27 cellular contexts compared by ENCODE assay signal in genomic region chr17:32814837-32815236, GRCh38.
"Had no signal": no experiment of that assay in that cellular context is flagged by ENCODE, and none has a peak within 500 bp of the region (broad histone marks: within the 10 kb centered on the region; RNA-seq: fewer than 3 reads in every experiment).

No MANE protein-coding gene starts in this region.

- H3K36me3 Mint-ChIP-seq: activated naive CD8-positive, alpha-beta T cell treated with anti-CD3 and anti-CD28 coated beads for 36 hours had no signal

- FAIRE-seq: bronchial epithelial cell had no signal

- H3K9me2 ChIP-seq: SK-N-SH had no signal

- H3K27me3 Mint-ChIP-seq: activated CD8-positive, alpha-beta T cell treated with anti-CD3 and anti-CD28 coated beads for 36 hours had no signal

- H3K9me3 ChIP-seq: body of pancreas, SJCRH30, SK-N-SH had no signal

- H3K4me2 ChIP-seq: SK-N-SH had no signal

- H3K36me3 ChIP-seq: SJCRH30 had no signal

- H3K9me3 Mint-ChIP-seq: activated CD4-positive, alpha-beta T cell treated with anti-CD3 and anti-CD28 coated beads, Interleukin-2, amount 10 ng/mL, durations not matched to agents 7 days and 5 days; activated CD8-positive, alpha-beta T cell treated with anti-CD3 and anti-CD28 coated beads for 36 hours; activated naive CD8-positive, alpha-beta T cell treated with anti-CD3 and anti-CD28 coated beads for 36 hours; activated T-helper 1 cell treated with anti-CD3 and anti-CD28 coated beads, Interleukin-12 subunit alpha, Interleukin-12 subunit beta, Interleukin-2, Interleukin-4 antibody, amounts not matched to agents 30 ng/mL and 10 ng/mL and 1 ng/mL, durations not matched to agents 14 hours and 24 hours and 36 hours had no signal

- H3K4me1 ChIP-seq: body of pancreas, SJCRH30 had no signal

- H3K4me3 Mint-ChIP-seq: activated CD4-positive, alpha-beta T cell treated with anti-CD3 and anti-CD28 coated beads, Interleukin-2, amount 10 ng/mL, durations not matched to agents 7 days and 5 days; activated CD8-positive, alpha-beta T cell treated with anti-CD3 and anti-CD28 coated beads for 36 hours; activated naive CD8-positive, alpha-beta T cell treated with anti-CD3 and anti-CD28 coated beads for 36 hours; activated T-helper 1 cell treated with anti-CD3 and anti-CD28 coated beads, Interleukin-12 subunit alpha, Interleukin-12 subunit beta, Interleukin-2, Interleukin-4 antibody, amounts not matched to agents 30 ng/mL and 10 ng/mL and 1 ng/mL, durations not matched to agents 14 hours and 24 hours and 36 hours had no signal

- H3K9ac ChIP-seq: SK-N-SH had no signal

- H3K4me3 ChIP-seq: body of pancreas, SJCRH30 had no signal

- H3K27ac ChIP-seq: body of pancreas, RWPE1, SJCRH30, VCaP had no signal

- H3K27ac Mint-ChIP-seq: activated CD4-positive, alpha-beta T cell treated with anti-CD3 and anti-CD28 coated beads, Interleukin-2, amount 10 ng/mL, durations not matched to agents 7 days and 5 days; activated CD8-positive, alpha-beta T cell treated with anti-CD3 and anti-CD28 coated beads for 36 hours; activated naive CD8-positive, alpha-beta T cell treated with anti-CD3 and anti-CD28 coated beads for 36 hours; activated T-helper 1 cell treated with anti-CD3 and anti-CD28 coated beads, Interleukin-12 subunit alpha, Interleukin-12 subunit beta, Interleukin-2, Interleukin-4 antibody, amounts not matched to agents 30 ng/mL and 10 ng/mL and 1 ng/mL, durations not matched to agents 14 hours and 24 hours and 36 hours had no signal

- H3K27me3 ChIP-seq: body of pancreas had no signal

- DNase-seq: activated CD4-positive, alpha-beta T cell treated with anti-CD3 and anti-CD28 coated beads, Interleukin-2, amount 10 ng/mL, durations not matched to agents 7 days and 5 days; activated CD4-positive, CD25-positive, alpha-beta regulatory T cell; activated CD8-positive, alpha-beta memory T cell treated with anti-CD3 and anti-CD28 coated beads, Interleukin-2, amount 50 U/mL, for 4 hours; activated CD8-positive, alpha-beta T cell treated with anti-CD3 and anti-CD28 coated beads for 36 hours; activated effector memory CD4-positive, alpha-beta T cell treated with anti-CD3 and anti-CD28 coated beads, Interleukin-2, amount 50 U/mL, for 16 hours; activated naive CD4-positive, alpha-beta T cell treated with Interleukin-2 at 50 U/mL for 16 hours; activated naive CD8-positive, alpha-beta T cell treated with anti-CD3 and anti-CD28 coated beads for 36 hours; activated T-cell treated with anti-CD3 and anti-CD28 coated beads, Interleukin-2, amount 50 U/mL, for 1 hour; body of pancreas; central memory CD4-positive, alpha-beta T cell; Kasumi-1; NCI-H1105 treated with DMSO at 0.1 percent for 48 hours; NCI-H1436 treated with DMSO at 0.1 percent for 48 hours; NCI-H187; NCI-H2081; NCI-H510A treated with DMSO at 0.1 percent for 48 hours; NCI-H69; NK-92 treated with Interleukin-12 subunit alpha and Interleukin-12 subunit beta, amount 100 ng/mL, for 24 hours; OCI-M1; Right ventricle myocardium superior; SJCRH30; SK-N-SH; T-helper 1 cell had no signal
